Comparison of ENCODE assay signal across 15 cellular contexts in genomic region chr4:151204925-151205524, GRCh38.
DNase-seq lines count a peak whose midpoint lies in the region; ATAC-seq and TF ChIP-seq lines count a peak whose summit lies in the region.
"Had no signal": no experiment of that assay in that cellular context is flagged by ENCODE, and none has a peak within 500 bp of the region (broad histone marks: within the 10 kb centered on the region; RNA-seq: fewer than 3 reads in every experiment).

No MANE protein-coding gene starts in this region.

- H3K9ac ChIP-seq in liver (ENCODE audit: low read depth in 1 of 2, low read length in 2 of 2) (no peak overlapping the region), neuronal stem cell (ENCODE audit: low read depth, low read length, poor library complexity) (no peak overlapping the region)

- no peak overlapping the region for H2AK5ac ChIP-seq in neuronal stem cell (ENCODE audit: low read depth, low read length)

- H3K36me3 ChIP-seq in liver (ENCODE audit: control insufficient read depth in 4 of 4, insufficient read depth in 3 of 4, low read depth in 1 of 4, low read length in 3 of 4) (no peaks in the 10 kb centered on the region), PC-9 (ENCODE audit: low read depth) (no peaks in the 10 kb centered on the region), neuronal stem cell (replicated peaks in 1 of 2; ENCODE audit: control insufficient read depth in 2 of 2, insufficient read depth in 2 of 2, low read length in 2 of 2) (no peaks in the 10 kb centered on the region)
- H3K36me3 ChIP-seq: HAP-1, prostate gland had no signal

- POLR2A ChIA-PET in PC-9 (lab: Charles Lee; ENCODE audit: unreplicated experiment), result interaction anchor here (0.7 kb wide), 1 partner anchor 41 kb away, joined by 11 read pairs; no protein-coding TSS in a partner anchor

- no peak overlapping the region for H3K27ac Mint-ChIP-seq in activated naive CD4-positive, alpha-beta T cell treated with anti-CD3 and anti-CD28 coated beads for 36 hours

- no TSS peak for BruUV-seq in PC-9 (replicated peaks; lab: Mats Ljungman, UMichigan)

- DNase-seq in HuH-7.5 (ENCODE audit: low spot score), result peak; percentile 29
- DNase-seq in renal cortical epithelial cell (ENCODE audit: low read depth), result peak; percentile 39
- DNase-seq in PC-9, result no peak
- DNase-seq in activated naive CD4-positive, alpha-beta T cell treated with anti-CD3 and anti-CD28 coated beads for 36 hours, result no peak
- no peak for DNase-seq in neuronal stem cell (ENCODE audit: low spot score)
- DNase-seq: activated gamma-delta T cell treated with Interleukin-2 at 50 U/mL for 16 hours; COR-L47; NK-92 treated with Interleukin-12 subunit alpha and Interleukin-12 subunit beta, amount 100 ng/mL, for 24 hours; T-helper 2 cell had no signal

- intact Hi-C loops in PC-9 (cut with micrococcal nuclease; ENCODE audit: unreplicated experiment), result no loop called here
- intact Hi-C loops in activated naive CD4-positive, alpha-beta T cell treated with anti-CD3 and anti-CD28 coated beads for 36 hours (cut with micrococcal nuclease), result no loop called here

- H3K4me3 ChIP-seq in liver (ENCODE audit: low read depth in 1 of 3, low read length in 3 of 3) (no peak overlapping the region), PC-9 (no peak overlapping the region), neuronal stem cell (ENCODE audit: low read length in 2 of 2) (no peak overlapping the region)
- H3K4me3 ChIP-seq: HAP-1, prostate gland had no signal

- no peaks in the 10 kb centered on the region for H3K4me1 Mint-ChIP-seq in activated naive CD4-positive, alpha-beta T cell treated with anti-CD3 and anti-CD28 coated beads for 36 hours (ENCODE audit: low read depth)

- peak; percentile 16 to 46 for TF ChIP-seq RAD21 in liver (IDR thresholded peaks at IDR 0.05)

- H4K91ac ChIP-seq in neuronal stem cell (ENCODE audit: low read depth, low read length, poor library complexity), result no peak overlapping the region

- TF ChIP-seq CTCF in liver (IDR thresholded peaks at IDR 0.05; ENCODE audit: low read depth, low read length, missing input control) (no peak), PC-9 (conservative IDR thresholded peaks at IDR 0.05) (no peak)

- H2BK12ac ChIP-seq in neuronal stem cell (ENCODE audit: low read length), result no peak overlapping the region

- no peaks in the 10 kb centered on the region for H3K79me1 ChIP-seq in neuronal stem cell (ENCODE audit: low read depth, low read length)

- no peaks in the 10 kb centered on the region for H3K36me3 Mint-ChIP-seq in activated naive CD4-positive, alpha-beta T cell treated with anti-CD3 and anti-CD28 coated beads for 36 hours (ENCODE audit: low read depth)

- H3K9me2 ChIP-seq in PC-9 (ENCODE audit: insufficient read depth), result no peaks in the 10 kb centered on the region

- H4K20me1 ChIP-seq in PC-9 (ENCODE audit: insufficient read depth), result no peaks in the 10 kb centered on the region

- peaks cover 0 to 13% (median 3%) of the 10 kb centered on the region in 4 donors for H3K4me1 ChIP-seq in liver (ENCODE audit: control insufficient read depth in 4 of 4, insufficient read depth in 4 of 4, low read length in 3 of 4)
- H3K4me1 ChIP-seq in PC-9 (replicated peaks; ENCODE audit: insufficient read depth), result no peaks in the 10 kb centered on the region
- H3K4me1 ChIP-seq in neuronal stem cell (ENCODE audit: control insufficient read depth in 2 of 2, insufficient read depth in 1 of 2, low read depth in 1 of 2, low read length in 2 of 2), result peaks cover 0 to 8% of the 10 kb centered on the region in 2 donors
- H3K4me1 ChIP-seq: prostate gland had no signal

- H3K9me3 ChIP-seq in liver (ENCODE audit: control insufficient read depth in 4 of 4, low read length in 3 of 4), result no peaks in the 10 kb centered on the region
- H3K9me3 ChIP-seq in PC-9 (ENCODE audit: insufficient read depth, low read depth), result no peaks in the 10 kb centered on the region
- H3K9me3 ChIP-seq in neuronal stem cell (replicated peaks in 1 of 2; ENCODE audit: control insufficient read depth in 2 of 2, insufficient read depth in 1 of 2, low read depth in 1 of 2, low read length in 2 of 2), result no peaks in the 10 kb centered on the region
- H3K9me3 ChIP-seq: HAP-1, prostate gland had no signal

- no peaks in the 10 kb centered on the region for H3K27me3 ChIP-seq in liver (ENCODE audit: control insufficient read depth in 4 of 4, insufficient read depth in 4 of 4, low read length in 3 of 4)
- H3K27me3 ChIP-seq in PC-9 (ENCODE audit: insufficient read depth, low read depth), result no peaks in the 10 kb centered on the region
- H3K27me3 ChIP-seq in neuronal stem cell (ENCODE audit: control insufficient read depth in 3 of 3, insufficient read depth in 3 of 3, low read depth in 1 of 3, low read length in 3 of 3), result no peaks in the 10 kb centered on the region

- no peak for ATAC-seq in GM18873 (IDR thresholded peaks at IDR 0.05; ENCODE audit: low FRiP score, unreplicated experiment)
- ATAC-seq: activated CD4-positive, CD25-positive, alpha-beta regulatory T cell treated with anti-CD3 and anti-CD28 coated beads, Interleukin-2, amount 50 U/mL, for 24 hours had no signal

- H3K27ac ChIP-seq in cingulate gyrus (ENCODE audit: low read depth, low read length), result peak overlapping the region; percentile 56
- peak overlapping the region in 1 of 2 donors; percentile 15 for H3K27ac ChIP-seq in liver (ENCODE audit: low read depth in 1 of 2, low read length in 2 of 2)
- H3K27ac ChIP-seq in PC-9, result no peak overlapping the region
- H3K27ac ChIP-seq in neuronal stem cell (replicated peaks; ENCODE audit: low read length), result no peak overlapping the region
- H3K27ac ChIP-seq: prostate gland had no signal

- no peak overlapping the region for H2BK120ac ChIP-seq in neuronal stem cell (ENCODE audit: low read depth, low read length)

- H3K4me3 Mint-ChIP-seq in activated naive CD4-positive, alpha-beta T cell treated with anti-CD3 and anti-CD28 coated beads for 36 hours, result no peak overlapping the region

- no peak overlapping the region for H4K8ac ChIP-seq in neuronal stem cell (ENCODE audit: low read depth, low read length)

- 65% methylated on average over 10 of the region's 10 CpGs for WGBS in liver
- WGBS in neuronal stem cell (ENCODE audit: extremely low coverage in 2 of 2, insufficient read length in 2 of 2, insufficient replicate concordance in 1 of 2), 2 donors, result no CpG with 5 or more reads among the region's 10 CpGs

- H2BK5ac ChIP-seq in neuronal stem cell (ENCODE audit: low read length), result no peak overlapping the region

- H3K79me2 ChIP-seq in PC-9 (ENCODE audit: low read depth), result no peaks in the 10 kb centered on the region

- no peaks in the 10 kb centered on the region for H3K9me3 Mint-ChIP-seq in activated naive CD4-positive, alpha-beta T cell treated with anti-CD3 and anti-CD28 coated beads for 36 hours

- H3K18ac ChIP-seq in neuronal stem cell (ENCODE audit: low read length), result no peak overlapping the region

- no peak overlapping the region for H2AFZ ChIP-seq in PC-9
- H2AFZ ChIP-seq in neuronal stem cell (ENCODE audit: low read length), result no peak overlapping the region

- CTCF ChIA-PET in PC-9 (lab: Charles Lee), result no interaction called here
- CTCF ChIA-PET in activated naive CD4-positive, alpha-beta T cell treated with anti-CD3 and anti-CD28 coated beads for 36 hours (lab: Charles Lee), result no interaction called here

- H3K14ac ChIP-seq in neuronal stem cell (ENCODE audit: low read length), result no peak overlapping the region

- H2BK15ac ChIP-seq in neuronal stem cell (ENCODE audit: low read length), result no peak overlapping the region

- H3F3A ChIP-seq in PC-9 (ENCODE audit: insufficient read depth, low read depth), result no peaks in the 10 kb centered on the region; the same call in 1 of the 2 replicates

- H3K27me3 Mint-ChIP-seq in activated naive CD4-positive, alpha-beta T cell treated with anti-CD3 and anti-CD28 coated beads for 36 hours (ENCODE audit: low read depth), result no peaks in the 10 kb centered on the region

- no peak overlapping the region for H3K4me2 ChIP-seq in PC-9
- no peak overlapping the region for H3K4me2 ChIP-seq in neuronal stem cell (ENCODE audit: insufficient read depth, low read length, poor library complexity, severe bottlenecking)

- no peak overlapping the region for H3K4ac ChIP-seq in neuronal stem cell (ENCODE audit: low read length)

- no peak overlapping the region for H3K23ac ChIP-seq in neuronal stem cell (ENCODE audit: low read depth, low read length, poor library complexity)

TF ChIP-seq in liver, 16 proteins besides CTCF, POLR2A, EP300 and RAD21 (continues in another document):
- TF ChIP-seq TAF1 (conservative IDR thresholded peaks at IDR 0.05) (no peak), NR2F2 (IDR thresholded peaks at IDR 0.05) (peak; percentile 36), REST (IDR thresholded peaks at IDR 0.05) (peak; percentile 28)

Comparison
In these comparisons a context has a peak if more than half of its experiments do, and no peak if none do; other contexts are left out.
1. DNase-seq: peak in HuH-7.5 (single experiment) and renal cortical epithelial cell (single experiment); none in PC-9 (0 of 2), activated naive CD4-positive, alpha-beta T cell treated with anti-CD3 and anti-CD28 coated beads for 36 hours (single experiment) and neuronal stem cell (single experiment).